In the genomic region with DNA sequence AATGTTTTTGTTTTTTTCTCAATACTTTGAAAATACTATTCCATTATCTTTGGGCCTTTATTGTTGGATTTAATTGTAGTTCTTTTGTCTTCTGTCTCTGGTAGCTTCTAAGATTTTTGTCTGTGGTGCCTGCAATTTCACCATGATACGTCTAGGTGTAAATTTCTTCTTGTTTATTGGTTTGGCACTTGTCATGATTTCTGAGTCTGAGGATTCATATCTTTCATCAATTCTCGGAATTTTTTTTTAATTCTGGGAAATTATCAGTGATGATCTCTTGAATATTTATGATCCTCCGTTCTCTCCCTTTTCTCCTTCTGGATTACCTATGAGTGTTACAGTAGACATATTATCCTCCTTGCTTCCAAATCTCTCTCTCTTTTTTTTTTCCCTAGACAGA, we compare ENCODE assay signal across 37 cellular contexts. TPM values are rescaled to one million over a fixed set of nuclear protein-coding genes. Genes with fewer than 3 reads are reported as not detected.
A peak's percentile ranks its signal among the peaks of the same experiment; 100 is the strongest.
DNase-seq lines count a peak whose midpoint lies in the region; ATAC-seq, FAIRE-seq and TF ChIP-seq lines count a peak whose summit lies in the region.
"Had no signal": no experiment of that assay in that cellular context is flagged by ENCODE, and none has a peak within 500 bp of the region (broad histone marks: within the 10 kb centered on the region; RNA-seq: fewer than 3 reads in every experiment).

No MANE protein-coding gene starts in this region.

- no peaks in the 10 kb centered on the region for H3K36me3 Mint-ChIP-seq in activated T-cell treated with anti-CD3 and anti-CD28 coated beads, Interleukin-2, amount 50 U/mL, for 72 hours (ENCODE audit: insufficient read depth in 2 of 2)
- H3K36me3 Mint-ChIP-seq in endodermal cell (ENCODE audit: low read depth), result no peaks in the 10 kb centered on the region
- no peaks in the 10 kb centered on the region for H3K36me3 Mint-ChIP-seq in stimulated activated effector memory CD8-positive, alpha-beta T cell treated with anti-CD3 and anti-CD28 coated beads, Interleukin-12 subunit alpha, Interleukin-12 subunit beta, amount 100 ng/mL, for 72 hours
- H3K36me3 Mint-ChIP-seq: CD14-positive monocyte; CD4-positive, alpha-beta memory T cell; CD4-positive, CD25-positive, alpha-beta regulatory T cell; CD8-positive, alpha-beta memory T cell; CD8-positive, alpha-beta T cell had no signal

- POLR2A ChIA-PET in HEK293 (lab: Yijun Ruan, JAX), result no interaction called here

- H3K27me3 Mint-ChIP-seq in activated T-cell treated with anti-CD3 and anti-CD28 coated beads, Interleukin-2, amount 50 U/mL, for 72 hours (ENCODE audit: low read depth), result no peaks in the 10 kb centered on the region
- no peaks in the 10 kb centered on the region for H3K27me3 Mint-ChIP-seq in endodermal cell (ENCODE audit: insufficient read depth)
- H3K27me3 Mint-ChIP-seq: B cell; CD4-positive, alpha-beta memory T cell; CD4-positive, alpha-beta T cell; CD8-positive, alpha-beta memory T cell had no signal

- no peak overlapping the region for H3K9ac ChIP-seq in endodermal cell (ENCODE audit: extremely low read depth, low read length, poor library complexity, severe bottlenecking)
- no peak overlapping the region for H3K9ac ChIP-seq in kidney (ENCODE audit: low read length in 2 of 2)
- H3K9ac ChIP-seq: BLaER1; BLaER1 treated with 17β-estradiol and CSF1 and Interleukin-3, amounts not matched to agents 10 nM and 100 nM had no signal

- CTCF ChIA-PET in HEK293 (lab: Yijun Ruan, JAX), result interaction anchor here (0.5 to 1.3 kb wide), 4 partner anchors 9 to 685 kb away, joined by 3 to 10 read pairs (median 4); no protein-coding TSS in a partner anchor

- peak overlapping the region; percentile 77 for H3K27ac Mint-ChIP-seq in activated T-cell treated with anti-CD3 and anti-CD28 coated beads, Interleukin-2, amount 50 U/mL, for 72 hours
- H3K27ac Mint-ChIP-seq in endodermal cell, result no peak overlapping the region
- peak overlapping the region; percentile 44 for H3K27ac Mint-ChIP-seq in stimulated activated effector memory CD8-positive, alpha-beta T cell treated with anti-CD3 and anti-CD28 coated beads, Interleukin-12 subunit alpha, Interleukin-12 subunit beta, amount 100 ng/mL, for 72 hours
- H3K27ac Mint-ChIP-seq: B cell; CD14-positive monocyte; CD4-positive, alpha-beta memory T cell; CD4-positive, alpha-beta T cell; CD8-positive, alpha-beta T cell had no signal

- no peaks in the 10 kb centered on the region for H3K27me3 ChIP-seq in endodermal cell (ENCODE audit: control insufficient read depth, insufficient read depth, low read length, poor library complexity, severe bottlenecking)
- H3K27me3 ChIP-seq: BE2C; BLaER1; BLaER1 treated with 17β-estradiol and CSF1 and Interleukin-3, amounts not matched to agents 10 nM and 100 nM had no signal

- H3K4me1 ChIP-seq in HEK293 (ENCODE audit: control insufficient read depth, insufficient read depth, low read length) (no peaks in the 10 kb centered on the region), endodermal cell (ENCODE audit: control insufficient read depth, insufficient read depth, low read length) (no peaks in the 10 kb centered on the region), kidney (ENCODE audit: control insufficient read depth in 1 of 2, insufficient read depth in 1 of 2, low read depth in 1 of 2, low read length in 2 of 2) (no peaks in the 10 kb centered on the region)
- H3K4me1 ChIP-seq: A549, BE2C, BLaER1 had no signal

- TF ChIP-seq CTCF in HEK293 (tag by site-specific recombination; IDR thresholded peaks at IDR 0.05) (no peak), endodermal cell (conservative IDR thresholded peaks at IDR 0.05) (no peak), kidney (IDR thresholded peaks at IDR 0.05; ENCODE audit: borderline replicate concordance, extremely low read depth, insufficient read depth) (no peak)

- H3K4me3 ChIP-seq in HEK293 (ENCODE audit: low read depth, low read length), result no peak overlapping the region
- H3K4me3 ChIP-seq in endodermal cell (ENCODE audit: low read length), result no peak overlapping the region
- no peak overlapping the region for H3K4me3 ChIP-seq in kidney (ENCODE audit: low read length in 2 of 2)
- H3K4me3 ChIP-seq: A549; BLaER1; BLaER1 treated with 17β-estradiol and CSF1 and Interleukin-3, amounts not matched to agents 10 nM and 100 nM had no signal

- H3K27ac ChIP-seq in HEK293 (ENCODE audit: extremely low read depth, low read depth, low read length) (no peak overlapping the region), endodermal cell (ENCODE audit: low read depth, low read length) (no peak overlapping the region), kidney (ENCODE audit: low read depth in 2 of 2, low read length in 2 of 2) (no peak overlapping the region)
- H3K27ac ChIP-seq: 22Rv1; A549; BLaER1; BLaER1 treated with 17β-estradiol and CSF1 and Interleukin-3, amounts not matched to agents 10 nM and 100 nM; C4-2B had no signal

- no peak for DNase-seq in activated T-cell treated with anti-CD3 and anti-CD28 coated beads, Interleukin-2, amount 50 U/mL, for 72 hours
- DNase-seq in activated T-cell treated with anti-CD3 and anti-CD28 coated beads for 4 hours (no peak), endodermal cell (peak; percentile 7), NCI-H2171 treated with DMSO at 0.1 percent for 48 hours (lab: John Stamatoyannopoulos, UW) (no peak), kidney (no peak), NCI-H128 (lab: John Stamatoyannopoulos, UW; ENCODE audit: unreplicated experiment) (no peak)
- no peak for DNase-seq in stimulated activated effector memory CD8-positive, alpha-beta T cell treated with anti-CD3 and anti-CD28 coated beads, Interleukin-12 subunit alpha, Interleukin-12 subunit beta, amount 100 ng/mL, for 72 hours (ENCODE audit: low spot score in 2 of 2)
- DNase-seq: 8988T; ACHN; AML-193; BE2C; C1 segment of cervical spinal cord; Caco-2; Calu3; CD4-positive, alpha-beta memory T cell; CD4-positive, alpha-beta T cell; CD4-positive, CD25-positive, alpha-beta regulatory T cell; CD8-positive, alpha-beta memory T cell; CD8-positive, alpha-beta T cell; COR-L47; DMS 273 treated with DMSO at 0.1 percent for 48 hours; DMS153; DMS53; DMS79; DMS79 treated with DMSO at 0.1 percent for 48 hours; DND-41; EL had no signal

- FAIRE-seq in kidney (lab: Jason Lieb, UNC), result no peak
- FAIRE-seq: A204.1, A549, D721Med had no signal

- no peaks in the 10 kb centered on the region for H3K4me1 Mint-ChIP-seq in activated T-cell treated with anti-CD3 and anti-CD28 coated beads, Interleukin-2, amount 50 U/mL, for 72 hours (ENCODE audit: low read depth)
- no peaks in the 10 kb centered on the region for H3K4me1 Mint-ChIP-seq in endodermal cell
- no peaks in the 10 kb centered on the region for H3K4me1 Mint-ChIP-seq in stimulated activated effector memory CD8-positive, alpha-beta T cell treated with anti-CD3 and anti-CD28 coated beads, Interleukin-12 subunit alpha, Interleukin-12 subunit beta, amount 100 ng/mL, for 72 hours
- H3K4me1 Mint-ChIP-seq: B cell had no signal

- intact Hi-C loops in kidney (cut with DNase I), result no loop called here

- no peak overlapping the region for H3K4me3 Mint-ChIP-seq in activated T-cell treated with anti-CD3 and anti-CD28 coated beads, Interleukin-2, amount 50 U/mL, for 72 hours
- no peak overlapping the region for H3K4me3 Mint-ChIP-seq in endodermal cell
- H3K4me3 Mint-ChIP-seq in stimulated activated effector memory CD8-positive, alpha-beta T cell treated with anti-CD3 and anti-CD28 coated beads, Interleukin-12 subunit alpha, Interleukin-12 subunit beta, amount 100 ng/mL, for 72 hours, result no peak overlapping the region
- H3K4me3 Mint-ChIP-seq: B cell; CD14-positive monocyte; CD4-positive, alpha-beta memory T cell; CD4-positive, alpha-beta T cell; CD4-positive, CD25-positive, alpha-beta regulatory T cell; CD8-positive, alpha-beta memory T cell; CD8-positive, alpha-beta T cell had no signal

- no peak for ATAC-seq in activated T-cell treated with anti-CD3 and anti-CD28 coated beads, Interleukin-2, amount 50 U/mL, for 72 hours (replicated peaks in 1 of 2)
- no peak for ATAC-seq in stimulated activated effector memory CD8-positive, alpha-beta T cell treated with anti-CD3 and anti-CD28 coated beads, Interleukin-12 subunit alpha, Interleukin-12 subunit beta, amount 100 ng/mL, for 72 hours
- ATAC-seq: A549; CD8-positive, alpha-beta T cell had no signal

- no peaks in the 10 kb centered on the region for H3K36me3 ChIP-seq in HEK293 (ENCODE audit: control insufficient read depth in 2 of 2, insufficient read depth in 1 of 2, low read length in 2 of 2)
- H3K36me3 ChIP-seq in endodermal cell (ENCODE audit: control insufficient read depth, insufficient read depth, low read length), result no peaks in the 10 kb centered on the region
- no peaks in the 10 kb centered on the region for H3K36me3 ChIP-seq in kidney (ENCODE audit: control insufficient read depth in 1 of 2, insufficient read depth in 2 of 2, low read length in 2 of 2)
- H3K36me3 ChIP-seq: BE2C; BLaER1; BLaER1 treated with 17β-estradiol and CSF1 and Interleukin-3, amounts not matched to agents 10 nM and 100 nM had no signal

- no peaks in the 10 kb centered on the region for H3K9me3 Mint-ChIP-seq in activated T-cell treated with anti-CD3 and anti-CD28 coated beads, Interleukin-2, amount 50 U/mL, for 72 hours
- H3K9me3 Mint-ChIP-seq in endodermal cell, result peaks cover 5% of the 10 kb centered on the region
- H3K9me3 Mint-ChIP-seq in stimulated activated effector memory CD8-positive, alpha-beta T cell treated with anti-CD3 and anti-CD28 coated beads, Interleukin-12 subunit alpha, Interleukin-12 subunit beta, amount 100 ng/mL, for 72 hours, result no peaks in the 10 kb centered on the region
- H3K9me3 Mint-ChIP-seq: CD4-positive, alpha-beta memory T cell; CD4-positive, alpha-beta T cell; CD8-positive, alpha-beta memory T cell; CD8-positive, alpha-beta T cell had no signal

- no peaks in the 10 kb centered on the region for H3K9me3 ChIP-seq in HEK293 (ENCODE audit: control insufficient read depth, insufficient read depth, low read depth, low read length)
- H3K9me3 ChIP-seq in endodermal cell (ENCODE audit: control insufficient read depth, low read length), result no peaks in the 10 kb centered on the region
- H3K9me3 ChIP-seq in kidney (ENCODE audit: control insufficient read depth in 1 of 2, low read length in 2 of 2), result no peaks in the 10 kb centered on the region
- H3K9me3 ChIP-seq: A549; BE2C; BLaER1; BLaER1 treated with 17β-estradiol and CSF1 and Interleukin-3, amounts not matched to agents 10 nM and 100 nM had no signal

- WGBS in endodermal cell (ENCODE audit: insufficient coverage in 1 of 2, insufficient read length in 1 of 2), 2 experiments, result 86 to 100% methylated on average over 1 to 2 of the region's 3 CpGs

RNA-seq across cellular contexts. Expression of a gene that starts 14.8 kb away (rescaled TPM):
- 10 to 100 TPM; 37.0 to 43.5 TPM for total RNA-seq in activated T-cell treated with anti-CD3 and anti-CD28 coated beads, Interleukin-2, amount 50 U/mL, for 72 hours
- total RNA-seq in endodermal cell (100 to 1,000 TPM in 1 of 2 donors, 10 to 100 TPM in 1; 53.7 to 124 TPM), kidney (50.0 TPM)
- polyA plus RNA-seq in endodermal cell (2013, experiment 1 of 2), result 37.8 TPM
- polyA plus RNA-seq in endodermal cell (2013, experiment 2 of 2), result 37.2 TPM
- 26.7 TPM for polyA plus RNA-seq in kidney (ENCODE audit: insufficient read depth, low read depth, low replicate concordance)

RNA-seq across cellular contexts. Expression of a gene that starts 47.0 kb away (rescaled TPM):
- total RNA-seq in activated T-cell treated with anti-CD3 and anti-CD28 coated beads, Interleukin-2, amount 50 U/mL, for 72 hours, result under 1 TPM; 0.22 to 0.51 TPM
- total RNA-seq in endodermal cell (1 to 10 TPM in 1 of 2 donors, under 1 TPM in 1; 0.71 to 6.1 TPM), kidney (4.8 TPM)
- 9.0 TPM for polyA plus RNA-seq in endodermal cell (2013, experiment 1 of 2)
- polyA plus RNA-seq in endodermal cell (2013, experiment 2 of 2), result 8.2 TPM
- 3.4 TPM for polyA plus RNA-seq in kidney (ENCODE audit: insufficient read depth, low read depth, low replicate concordance)
- total RNA-seq: CD4-positive, alpha-beta T cell; CD4-positive, CD25-positive, alpha-beta regulatory T cell; CD8-positive, alpha-beta memory T cell; CD8-positive, alpha-beta T cell had no signal
- polyA plus RNA-seq: CD4-positive, CD25-positive, alpha-beta regulatory T cell; CD8-positive, alpha-beta memory T cell had no signal
